Comparison of ENCODE assay signal across 28 cellular contexts in genomic region chr3:12753275-12754028, GRCh38. TPM values are rescaled to one million over a fixed set of nuclear protein-coding genes. Genes with fewer than 3 reads are reported as not detected.
A peak's percentile ranks its signal among the peaks of the same experiment; 100 is the strongest.
DNase-seq lines count a peak whose midpoint lies in the region; ATAC-seq and TF ChIP-seq lines count a peak whose summit lies in the region.
"Had no signal": no experiment of that assay in that cellular context is flagged by ENCODE, and none has a peak within 500 bp of the region (broad histone marks: within the 10 kb centered on the region; RNA-seq: fewer than 3 reads in every experiment).

No MANE protein-coding gene starts in this region.

- peaks cover 87% of the 10 kb centered on the region for H3K79me2 ChIP-seq in mammary epithelial cell (ENCODE audit: insufficient read depth, low read length)
- no peaks in the 10 kb centered on the region for H3K79me2 ChIP-seq in osteoblast (ENCODE audit: insufficient read depth, low read length)

- no peak overlapping the region for H3K9ac ChIP-seq in mammary epithelial cell (ENCODE audit: insufficient read depth, low read length)
- H3K9ac ChIP-seq: neural progenitor cell had no signal

- DNase-seq in MCF 10A (ENCODE audit: unreplicated experiment) (peak; percentile 27), breast epithelium (ENCODE audit: low spot score in 2 of 2) (no peak), mammary epithelial cell (peak; percentile 65), osteoblast (ENCODE audit: insufficient read length, low spot score, missing footprints) (peak; percentile 66), hippocampal formation (lab: John Stamatoyannopoulos, UW) (no peak), coronary artery (ENCODE audit: low spot score) (no peak)
- DNase-seq in activated T-cell treated with anti-CD3 and anti-CD28 coated beads, Interleukin-2, amount 50 U/mL, for 4 hours, result no peak
- DNase-seq: activated CD4-positive, alpha-beta T cell treated with anti-CD3 and anti-CD28 coated beads for 1 hour; CD8-positive, alpha-beta memory T cell; H7; head of caudate nucleus; left cardiac atrium; MM.1S; NCI-H1417 treated with DMSO at 0.1 percent for 48 hours; NCI-H2081; NCI-H345; stimulated activated naive CD4-positive, alpha-beta T cell; T-helper 1 cell had no signal

- peak overlapping the region; percentile 31 for H3K4me2 ChIP-seq in mammary epithelial cell (ENCODE audit: insufficient read depth, low read depth, low read length)
- H3K4me2 ChIP-seq in osteoblast (ENCODE audit: insufficient read depth, low read length), result no peak overlapping the region
- H3K4me2 ChIP-seq: neural progenitor cell had no signal

- H3K4me1 Mint-ChIP-seq in MCF 10A (ENCODE audit: insufficient read depth, unreplicated experiment), result peaks cover 43% of the 10 kb centered on the region
- H3K4me1 Mint-ChIP-seq in activated T-cell treated with anti-CD3 and anti-CD28 coated beads, Interleukin-2, amount 50 U/mL, for 4 hours (ENCODE audit: low read depth), result peaks cover 7% of the 10 kb centered on the region

- H3K4me3 Mint-ChIP-seq in MCF 10A (ENCODE audit: unreplicated experiment), result no peak overlapping the region
- H3K4me3 Mint-ChIP-seq in activated T-cell treated with anti-CD3 and anti-CD28 coated beads, Interleukin-2, amount 50 U/mL, for 4 hours, result no peak overlapping the region
- H3K4me3 Mint-ChIP-seq: B cell; CD8-positive, alpha-beta memory T cell; neural progenitor cell had no signal

- H3K36me3 ChIP-seq in breast epithelium (no peaks in the 10 kb centered on the region), mammary epithelial cell (ENCODE audit: insufficient read depth, low read length) (peaks cover 26% of the 10 kb centered on the region), osteoblast (ENCODE audit: insufficient read depth, low read length) (no peaks in the 10 kb centered on the region)
- H3K36me3 ChIP-seq: neural progenitor cell had no signal

- POLR2A ChIA-PET in MCF 10A (lab: Yijun Ruan, JAX), result interaction anchor here (0.6 to 1.0 kb wide), 5 partner anchors 10 to 89 kb away, joined by 3 to 5 read pairs (median 3); partner anchors contain the start of gene RAF1

- dilution Hi-C loops in mammary epithelial cell (cut with HindIII; ENCODE audit: low sequenced_read_pairs), result no loop called here

- in situ Hi-C loops in mammary epithelial cell (cut with MboI; ENCODE audit: low sequenced_read_pairs in 2 of 2), result no loop called here

- peak overlapping the region; percentile 47 for H3K27ac Mint-ChIP-seq in MCF 10A (ENCODE audit: low read depth, unreplicated experiment)
- H3K27ac Mint-ChIP-seq: B cell; CD8-positive, alpha-beta memory T cell; neural progenitor cell had no signal

- peaks cover 38% of the 10 kb centered on the region for H3K36me3 Mint-ChIP-seq in MCF 10A (ENCODE audit: insufficient read depth, unreplicated experiment)
- H3K36me3 Mint-ChIP-seq in activated T-cell treated with anti-CD3 and anti-CD28 coated beads, Interleukin-2, amount 50 U/mL, for 4 hours (ENCODE audit: insufficient read depth), result no peaks in the 10 kb centered on the region
- H3K36me3 Mint-ChIP-seq: CD8-positive, alpha-beta memory T cell; neural progenitor cell had no signal

- H3K27me3 ChIP-seq in breast epithelium, result no peaks in the 10 kb centered on the region
- no peaks in the 10 kb centered on the region for H3K27me3 ChIP-seq in mammary epithelial cell (ENCODE audit: insufficient read depth, low read length)
- H3K27me3 ChIP-seq in osteoblast (ENCODE audit: insufficient read depth, low read length), result no peaks in the 10 kb centered on the region
- H3K27me3 ChIP-seq: neural progenitor cell had no signal

- H2AFZ ChIP-seq in mammary epithelial cell (ENCODE audit: low read depth, low read length) (no peak overlapping the region), osteoblast (ENCODE audit: low read length) (no peak overlapping the region)
- H2AFZ ChIP-seq: neural progenitor cell had no signal

- H3K27ac ChIP-seq in breast epithelium, result no peak overlapping the region
- H3K27ac ChIP-seq in mammary epithelial cell (ENCODE audit: insufficient read depth, low read depth, low read length), result peak overlapping the region; percentile 26
- no peak overlapping the region for H3K27ac ChIP-seq in osteoblast (ENCODE audit: low read depth, low read length)
- H3K27ac ChIP-seq in coronary artery, result no peak overlapping the region
- H3K27ac ChIP-seq: neural progenitor cell had no signal

- H3K4me3 ChIP-seq in breast epithelium (no peak overlapping the region), mammary epithelial cell (replicated peaks in 1 of 3; ENCODE audit: insufficient read depth in 1 of 3, low read depth in 2 of 3, low read length in 3 of 3) (no peak overlapping the region), osteoblast (ENCODE audit: insufficient read depth, low read length) (no peak overlapping the region), coronary artery (no peak overlapping the region)
- H3K4me3 ChIP-seq: neural progenitor cell had no signal

- no peak for ATAC-seq in GM18520 (IDR thresholded peaks at IDR 0.05; ENCODE audit: unreplicated experiment)
- ATAC-seq in activated T-cell treated with anti-CD3 and anti-CD28 coated beads, Interleukin-2, amount 50 U/mL, for 4 hours, result no peak
- ATAC-seq: sciatic nerve had no signal

- H4K20me1 ChIP-seq in mammary epithelial cell (ENCODE audit: insufficient read depth, low read length) (no peaks in the 10 kb centered on the region), osteoblast (ENCODE audit: insufficient read depth, low read length) (no peaks in the 10 kb centered on the region)

- TF ChIP-seq CTCF in MCF 10A (IDR thresholded peaks at IDR 0.05; ENCODE audit: unreplicated experiment) (no peak), breast epithelium (IDR thresholded peaks at IDR 0.05) (no peak), mammary epithelial cell (conservative IDR thresholded peaks at IDR 0.05 in 1 of 2, IDR thresholded peaks at IDR 0.05 in 1 of 2; ENCODE audit: extremely low read depth in 1 of 2, insufficient read depth in 1 of 2, low read depth in 1 of 2, low read length in 2 of 2) (no peak), osteoblast (IDR thresholded peaks at IDR 0.05; ENCODE audit: extremely low read depth, low read depth, low read length) (no peak), coronary artery (IDR thresholded peaks at IDR 0.05) (no peak)

- WGBS in mammary epithelial cell (ENCODE audit: low coverage, missing lambda C conversion rate), result 77% methylated on average over 5 of the region's 9 CpGs

- no TSS peak for BruUV-seq in MCF 10A (replicated peaks; lab: Mats Ljungman, UMichigan)
- BruUV-seq in mammary epithelial cell (replicated peaks; lab: Mats Ljungman, UMichigan), result no TSS peak

- H3K9me3 ChIP-seq in breast epithelium, result no peaks in the 10 kb centered on the region
- H3K9me3 ChIP-seq in mammary epithelial cell (replicated peaks; ENCODE audit: insufficient read depth, low read length), result no peaks in the 10 kb centered on the region
- H3K9me3 ChIP-seq in osteoblast (ENCODE audit: low read depth, low read length), result no peaks in the 10 kb centered on the region

- TF ChIP-seq POLR2A in breast epithelium (IDR thresholded peaks at IDR 0.05), result no peak

- H3K27me3 Mint-ChIP-seq in MCF 10A (ENCODE audit: insufficient read depth, unreplicated experiment), result no peaks in the 10 kb centered on the region
- peaks cover 4% of the 10 kb centered on the region for H3K27me3 Mint-ChIP-seq in activated T-cell treated with anti-CD3 and anti-CD28 coated beads, Interleukin-2, amount 50 U/mL, for 4 hours (ENCODE audit: low read depth)

- intact Hi-C loops in MCF 10A (cut with micrococcal nuclease), result no loop called here
- intact Hi-C loops in breast epithelium (cut with DNase I; ENCODE audit: low total_unique reads), result no loop called here
- intact Hi-C loops in mammary epithelial cell (cut with micrococcal nuclease), result no loop called here

- H3K9me3 Mint-ChIP-seq in MCF 10A (ENCODE audit: unreplicated experiment), result no peaks in the 10 kb centered on the region
- H3K9me3 Mint-ChIP-seq in activated T-cell treated with anti-CD3 and anti-CD28 coated beads, Interleukin-2, amount 50 U/mL, for 4 hours, result no peaks in the 10 kb centered on the region
- H3K9me3 Mint-ChIP-seq: neural progenitor cell had no signal

- CTCF ChIA-PET in MCF 10A (lab: Yijun Ruan, JAX), result interaction anchor here (1.0 to 1.3 kb wide), 2 partner anchors 34 to 103 kb away, joined by 3 to 5 read pairs; no protein-coding TSS in a partner anchor
- CTCF ChIA-PET in mammary epithelial cell (lab: Charles Lee; ENCODE audit: low non-redundant PET), result no interaction called here

- H3K4me1 ChIP-seq in breast epithelium, result no peaks in the 10 kb centered on the region
- peaks cover 65% of the 10 kb centered on the region for H3K4me1 ChIP-seq in mammary epithelial cell (ENCODE audit: insufficient read depth, low read length)
- H3K4me1 ChIP-seq in osteoblast (ENCODE audit: insufficient read depth, low read length), result peaks cover 23% of the 10 kb centered on the region

RNA-seq across cellular contexts. Expression of gene TMEM40, which starts 5.6 kb away (rescaled TPM):
- total RNA-seq in MCF 10A (2022) (30.3 and 58.4 TPM in 2 replicates), breast epithelium (1 to 10 TPM in 1 of 3 donors, under 1 TPM in 1, not detected in 1; 0.33 to 1.8 TPM), mammary epithelial cell (100 to 1,000 TPM in 1 of 2 donors, 10 to 100 TPM in 1; 53.3 to 224 TPM), osteoblast (not detected in 2 replicates)
- polyA plus RNA-seq in mammary epithelial cell, result 124 TPM
- 126 TPM for polyA minus RNA-seq in mammary epithelial cell
- total RNA-seq in activated T-cell treated with anti-CD3 and anti-CD28 coated beads, Interleukin-2, amount 50 U/mL, for 4 hours, result not detected
- total RNA-seq: B cell; CD8-positive, alpha-beta memory T cell; cerebellum; endothelial cell of umbilical vein; G401; H7; HT-29; lung microvascular endothelial cell; sciatic nerve; temporal lobe had no signal
- polyA plus RNA-seq: CD8-positive, alpha-beta memory T cell; endothelial cell of umbilical vein had no signal

RNA-seq across cellular contexts. Expression of gene CAND2, which starts 43.0 kb away (rescaled TPM):
- total RNA-seq in MCF 10A (2022) (not detected in 2 replicates), breast epithelium (1 to 10 TPM; 1.8 to 5.6 (median 4.7) TPM), mammary epithelial cell (1 to 10 TPM in 1 of 2 donors, under 1 TPM in 1; 0.42 to 1.7 TPM), osteoblast (1.2 and 1.4 TPM in 2 replicates)
- polyA plus RNA-seq in mammary epithelial cell, result 0.19 TPM
- polyA minus RNA-seq in mammary epithelial cell, result not detected
- 1 to 10 TPM; 1.0 to 1.9 (median 1.4) TPM for total RNA-seq in activated T-cell treated with anti-CD3 and anti-CD28 coated beads, Interleukin-2, amount 50 U/mL, for 4 hours
- total RNA-seq: HT-29 had no signal

Comparison
In these comparisons a context has a peak if more than half of its experiments do, and no peak if none do; other contexts are left out.
1. DNase-seq: peak in MCF 10A (single experiment), mammary epithelial cell (single experiment) and osteoblast (single experiment); none in breast epithelium (0 of 2), hippocampal formation (0 of 2), coronary artery (single experiment) and activated T-cell treated with anti-CD3 and anti-CD28 coated beads, Interleukin-2, amount 50 U/mL, for 4 hours (single experiment).
2. RNA of gene TMEM40, which starts 5.6 kb away (total RNA-seq): 53.3 to 224 TPM in mammary epithelial cell and 30.3 to 58.4 TPM in MCF 10A; 0.33 to 1.8 TPM in breast epithelium, not detected in osteoblast and not detected in activated T-cell treated with anti-CD3 and anti-CD28 coated beads, Interleukin-2, amount 50 U/mL, for 4 hours; every median in the first group is over 10 times any median in the second.